ENCODE assay signal across 7 cellular contexts in genomic region chr2:72367530-72368225, GRCh38.
DNase-seq lines count a peak whose midpoint lies in the region; ATAC-seq, FAIRE-seq and TF ChIP-seq lines count a peak whose summit lies in the region.

No MANE protein-coding gene starts in this region.

- no peaks in the 10 kb centered on the region for H3K36me3 ChIP-seq in astrocyte (ENCODE audit: insufficient read depth, low read length)
- peaks cover 0 to 8% (median 6%) of the 10 kb centered on the region in 3 donors for H3K36me3 ChIP-seq in tibial artery

- H3K4me3 ChIP-seq in astrocyte (ENCODE audit: insufficient read depth, low read depth, low read length) (no peak overlapping the region), right cardiac atrium (ENCODE audit: low read length) (no peak overlapping the region), tibial artery (no peak overlapping the region)

- TF ChIP-seq CTCF in astrocyte (IDR thresholded peaks at IDR 0.05; ENCODE audit: insufficient read depth, low read depth, low read length) (no peak), tibial artery (IDR thresholded peaks at IDR 0.05) (peak; percentile 39 to 43)

- H3K27me3 ChIP-seq in astrocyte (ENCODE audit: insufficient read depth, low read length) (no peaks in the 10 kb centered on the region), right cardiac atrium (ENCODE audit: control insufficient read depth, insufficient read depth) (no peaks in the 10 kb centered on the region), tibial artery (no peaks in the 10 kb centered on the region)

- ATAC-seq in right cardiac atrium = peak; percentile 77 to 78
- no peak for ATAC-seq in GM21717 (IDR thresholded peaks at IDR 0.05; ENCODE audit: unreplicated experiment)
- no peak for ATAC-seq in naive thymus-derived CD8-positive, alpha-beta T cell

- no peak overlapping the region for H3K27ac ChIP-seq in astrocyte (ENCODE audit: low read depth, low read length)
- no peak overlapping the region for H3K27ac ChIP-seq in right cardiac atrium (ENCODE audit: low read length)
- H3K27ac ChIP-seq in tibial artery = no peak overlapping the region

- peaks cover 3% of the 10 kb centered on the region for H3K36me3 Mint-ChIP-seq in astrocyte (ENCODE audit: low read depth, unreplicated experiment)
- H3K36me3 Mint-ChIP-seq in naive thymus-derived CD8-positive, alpha-beta T cell = peaks cover 28 to 47% (median 40%) of the 10 kb centered on the region in 3 donors

- H3K4me1 Mint-ChIP-seq in astrocyte (ENCODE audit: low read depth, unreplicated experiment) = no peaks in the 10 kb centered on the region
- H3K4me1 Mint-ChIP-seq in naive thymus-derived CD8-positive, alpha-beta T cell = no peaks in the 10 kb centered on the region

- H3K27ac Mint-ChIP-seq in astrocyte (ENCODE audit: unreplicated experiment) = no peak overlapping the region
- no peak overlapping the region for H3K27ac Mint-ChIP-seq in naive thymus-derived CD8-positive, alpha-beta T cell

- H3K9ac ChIP-seq in astrocyte (ENCODE audit: low read length) = no peak overlapping the region

- H3K4me1 ChIP-seq in astrocyte (ENCODE audit: insufficient read depth, low read length) (no peaks in the 10 kb centered on the region), right cardiac atrium (ENCODE audit: control insufficient read depth, insufficient read depth, low read length) (peaks cover 5% of the 10 kb centered on the region), tibial artery (no peaks in the 10 kb centered on the region)

- H2AFZ ChIP-seq in astrocyte (ENCODE audit: low read depth, low read length) = no peak overlapping the region

- no peaks in the 10 kb centered on the region for H3K9me3 ChIP-seq in astrocyte (ENCODE audit: insufficient read depth, low read depth, low read length)
- no peaks in the 10 kb centered on the region for H3K9me3 ChIP-seq in right cardiac atrium (ENCODE audit: control insufficient read depth, low read length)
- no peaks in the 10 kb centered on the region for H3K9me3 ChIP-seq in tibial artery

- 84% methylated on average over 5 of the region's 5 CpGs for WGBS in right cardiac atrium

- peak; percentile 72 for FAIRE-seq in astrocyte (lab: Jason Lieb, UNC)
- no peak for FAIRE-seq in GM19239 (lab: Jason Lieb, UNC)

- intact Hi-C loops in right cardiac atrium (cut with DNase I) = no loop called here
- intact Hi-C loops in tibial artery (cut with DNase I; ENCODE audit: low total_unique reads) = no loop called here

- H3K4me2 ChIP-seq in astrocyte (ENCODE audit: low read length) = no peak overlapping the region

- no peaks in the 10 kb centered on the region for H3K79me2 ChIP-seq in astrocyte (ENCODE audit: insufficient read depth, low read length)

- H3K4me3 Mint-ChIP-seq in astrocyte (ENCODE audit: unreplicated experiment) = no peak overlapping the region
- H3K4me3 Mint-ChIP-seq in naive thymus-derived CD8-positive, alpha-beta T cell = no peak overlapping the region

- H3K27me3 Mint-ChIP-seq in astrocyte (ENCODE audit: low read depth, unreplicated experiment) = no peaks in the 10 kb centered on the region
- H3K27me3 Mint-ChIP-seq in naive thymus-derived CD8-positive, alpha-beta T cell = no peaks in the 10 kb centered on the region

- DNase-seq in HS-27A (ENCODE audit: low read depth) (peak; percentile 80), astrocyte (ENCODE audit: low read depth) (peak; percentile 80), right cardiac atrium (peak; percentile 56 to 75 (median 59)), tibial artery (peak; percentile 74 to 95), GM19239 (ENCODE audit: insufficient read length, low spot score) (no peak)
- no peak for DNase-seq in naive thymus-derived CD8-positive, alpha-beta T cell

- POLR2A ChIA-PET in naive thymus-derived CD8-positive, alpha-beta T cell (lab: Charles Lee) = no interaction called here

- peaks cover 6% of the 10 kb centered on the region for H3K9me3 Mint-ChIP-seq in astrocyte (ENCODE audit: unreplicated experiment)
- peaks cover 5 to 31% (median 24%) of the 10 kb centered on the region in 9 donors for H3K9me3 Mint-ChIP-seq in naive thymus-derived CD8-positive, alpha-beta T cell

- no peaks in the 10 kb centered on the region for H4K20me1 ChIP-seq in astrocyte (ENCODE audit: insufficient read depth, low read length)

Comparison
In these comparisons a context has a peak if more than half of its experiments do, and no peak if none do; other contexts are left out.
1. DNase-seq: peak in HS-27A (single experiment), astrocyte (single experiment), right cardiac atrium (3 of 3) and tibial artery (2 of 2); none in GM19239 (single experiment) and naive thymus-derived CD8-positive, alpha-beta T cell (0 of 10).
2. ATAC-seq: peak in right cardiac atrium (2 of 2); none in GM21717 (single experiment) and naive thymus-derived CD8-positive, alpha-beta T cell (0 of 2).